ENCODE assay signal across 9 cellular contexts in genomic region chr5:34655354-34655991, GRCh38. TPM values are rescaled to one million over a fixed set of nuclear protein-coding genes. Genes with fewer than 3 reads are reported as not detected.
A peak's percentile ranks its signal among the peaks of the same experiment; 100 is the strongest.
DNase-seq lines count a peak whose midpoint lies in the region; TF ChIP-seq lines count a peak whose summit lies in the region.
"Had no signal": no experiment of that assay in that cellular context is flagged by ENCODE, and none has a peak within 500 bp of the region (broad histone marks: within the 10 kb centered on the region; RNA-seq: fewer than 3 reads in every experiment).

No MANE protein-coding gene starts in this region.

- TF ChIP-seq CTCF in fibroblast of pulmonary artery (IDR thresholded peaks at IDR 0.05; ENCODE audit: low read length, missing control alignments), result no peak
- no peak for TF ChIP-seq CTCF in transverse colon (IDR thresholded peaks at IDR 0.05)

- peak overlapping the region; percentile 78 for H3K4me3 Mint-ChIP-seq in activated naive CD4-positive, alpha-beta T cell treated with anti-CD3 and anti-CD28 coated beads for 36 hours

- H3K36me3 ChIP-seq in transverse colon, result no peaks in the 10 kb centered on the region
- H3K36me3 ChIP-seq: neutrophil had no signal

- DNase-seq in NCI-H2171 treated with DMSO at 0.1 percent for 48 hours (lab: John Stamatoyannopoulos, UW), result peak; percentile 28
- no peak for DNase-seq in NCI-H2171 (lab: John Stamatoyannopoulos, UW)
- peak; percentile 92 for DNase-seq in NCI-H510A treated with DMSO at 0.1 percent for 48 hours (lab: John Stamatoyannopoulos, UW)
- DNase-seq in activated naive CD4-positive, alpha-beta T cell treated with anti-CD3 and anti-CD28 coated beads for 36 hours, result peak; percentile 35
- DNase-seq in fibroblast of pulmonary artery (ENCODE audit: low read depth), result peak; percentile 79
- DNase-seq in myocyte (ENCODE audit: low read depth), result peak; percentile 56
- DNase-seq in transverse colon, result peak; percentile 51
- DNase-seq in SKM-1 (lab: John Stamatoyannopoulos, UW; ENCODE audit: unreplicated experiment), result no peak

- peak overlapping the region; percentile 89 to 94 (median 92) for H3K27ac ChIP-seq in transverse colon
- H3K27ac ChIP-seq: neutrophil had no signal

- H3K27me3 ChIP-seq in transverse colon, result no peaks in the 10 kb centered on the region

- peak overlapping the region; percentile 8 for H3K27ac Mint-ChIP-seq in activated naive CD4-positive, alpha-beta T cell treated with anti-CD3 and anti-CD28 coated beads for 36 hours

- 5% methylated on average over 16 of the region's 16 CpGs; no CpG with 5 or more reads in 1 of the 2 donors for WGBS in transverse colon (ENCODE audit: low coverage in 1 of 2), 2 donors

- CTCF ChIA-PET in activated naive CD4-positive, alpha-beta T cell treated with anti-CD3 and anti-CD28 coated beads for 36 hours (lab: Charles Lee), result interaction anchor here (1.5 kb wide), 1 partner anchor 170 kb away, joined by 3 read pairs; no protein-coding TSS in a partner anchor

- peak overlapping the region; percentile 86 for H3K4me3 ChIP-seq in fibroblast of pulmonary artery (replicated peaks; ENCODE audit: low read depth, low read length)
- H3K4me3 ChIP-seq in transverse colon, result peak overlapping the region; percentile 72 to 91 (median 87)

- TF ChIP-seq POLR2A in transverse colon (IDR thresholded peaks at IDR 0.05), result peak; percentile 45

- no peaks in the 10 kb centered on the region for H3K9me3 ChIP-seq in transverse colon
- H3K9me3 ChIP-seq: neutrophil had no signal

- peaks cover 17% of the 10 kb centered on the region for H3K4me1 Mint-ChIP-seq in activated naive CD4-positive, alpha-beta T cell treated with anti-CD3 and anti-CD28 coated beads for 36 hours (ENCODE audit: low read depth)

- H3K9me3 Mint-ChIP-seq in activated naive CD4-positive, alpha-beta T cell treated with anti-CD3 and anti-CD28 coated beads for 36 hours, result no peaks in the 10 kb centered on the region

- H3K4me1 ChIP-seq in transverse colon, result peaks cover 5 to 22% (median 14%) of the 10 kb centered on the region in 4 donors

- no peak for TF ChIP-seq EP300 in transverse colon (IDR thresholded peaks at IDR 0.05; ENCODE audit: low read depth)

- intact Hi-C loops in activated naive CD4-positive, alpha-beta T cell treated with anti-CD3 and anti-CD28 coated beads for 36 hours (cut with micrococcal nuclease), result loop anchor here (5.0 to 10.0 kb wide), 2 partner anchors 168 to 239 kb away; no protein-coding TSS in a partner anchor
- intact Hi-C loops in transverse colon (cut with DNase I; ENCODE audit: low total_unique reads), result loop anchor here (10.0 kb wide), 1 partner anchor 131 kb away; no protein-coding TSS in a partner anchor

- in situ Hi-C loops in transverse colon (cut with MboI; ENCODE audit: low pct_ligation_motif_present in 1 of 4, low pct_unique_long_range_greater_than_20kb in 1 of 4, low sequenced_read_pairs in 3 of 4), result no loop called here

- H3K27me3 Mint-ChIP-seq in activated naive CD4-positive, alpha-beta T cell treated with anti-CD3 and anti-CD28 coated beads for 36 hours (ENCODE audit: low read depth), result peaks cover 27% of the 10 kb centered on the region

- no peaks in the 10 kb centered on the region for H3K36me3 Mint-ChIP-seq in activated naive CD4-positive, alpha-beta T cell treated with anti-CD3 and anti-CD28 coated beads for 36 hours (ENCODE audit: low read depth)

RNA-seq across cellular contexts. Expression of gene RAI14, which starts 0.7 kb away (rescaled TPM):
- 1 to 10 TPM; 5.8 to 6.7 TPM for total RNA-seq in activated naive CD4-positive, alpha-beta T cell treated with anti-CD3 and anti-CD28 coated beads for 36 hours
- total RNA-seq in myocyte (17.0 and 19.0 TPM in 2 replicates), transverse colon (10 to 100 TPM; 13.9 to 18.3 (median 15.3) TPM)
- 54.2 TPM for polyA plus RNA-seq in myocyte (2012)

Comparison
In these comparisons a context has a peak if more than half of its experiments do, and no peak if none do; other contexts are left out.
1. DNase-seq: peak in NCI-H2171 treated with DMSO at 0.1 percent for 48 hours (single experiment), NCI-H510A treated with DMSO at 0.1 percent for 48 hours (single experiment), activated naive CD4-positive, alpha-beta T cell treated with anti-CD3 and anti-CD28 coated beads for 36 hours (single experiment), fibroblast of pulmonary artery (single experiment), myocyte (single experiment) and transverse colon (single experiment); none in NCI-H2171 (single experiment) and SKM-1 (single experiment).